In genomic region chr5:152349683-152350526, GRCh38 we compare ENCODE assay signal across 8 cellular contexts. TPM values are rescaled to one million over a fixed set of nuclear protein-coding genes. Genes with fewer than 3 reads are reported as not detected.
DNase-seq lines count a peak whose midpoint lies in the region; ATAC-seq and TF ChIP-seq lines count a peak whose summit lies in the region.

No MANE protein-coding gene starts in this region.

- TF ChIP-seq CTCF in brain microvascular endothelial cell (IDR thresholded peaks at IDR 0.05; ENCODE audit: low read depth, low read length, missing control alignments), result peak; percentile 66
- peak; percentile 84 for TF ChIP-seq CTCF in thoracic aorta (IDR thresholded peaks at IDR 0.05)
- TF ChIP-seq CTCF in omental fat pad (IDR thresholded peaks at IDR 0.05), result no peak

- peak; percentile 96 for ATAC-seq in GM19035 (IDR thresholded peaks at IDR 0.05; ENCODE audit: unreplicated experiment)
- peak; percentile 85 for ATAC-seq in HG03139 (IDR thresholded peaks at IDR 0.05; ENCODE audit: unreplicated experiment)
- ATAC-seq in thoracic aorta (ENCODE audit: insufficient number of reproducible peaks, low FRiP score, low read depth), result no peak
- ATAC-seq in omental fat pad (ENCODE audit: low FRiP score), result no peak

- H3K36me3 ChIP-seq in brain microvascular endothelial cell (replicated peaks), result no peaks in the 10 kb centered on the region
- H3K36me3 ChIP-seq in thoracic aorta, result no peaks in the 10 kb centered on the region

- in situ Hi-C loops in brain microvascular endothelial cell (cut with HindIII; ENCODE audit: low pct_ligation_motif_present, low sequenced_read_pairs), result no loop called here

- H3K9me3 ChIP-seq in thoracic aorta, result no peaks in the 10 kb centered on the region

- no peaks in the 10 kb centered on the region for H3K27me3 ChIP-seq in brain microvascular endothelial cell (replicated peaks)
- no peaks in the 10 kb centered on the region for H3K27me3 ChIP-seq in thoracic aorta (replicated peaks; ENCODE audit: insufficient read depth)

- H3K4me3 ChIP-seq in brain microvascular endothelial cell (ENCODE audit: low read depth, low read length), result no peak overlapping the region
- no peak overlapping the region for H3K4me3 ChIP-seq in thoracic aorta

- DNase-seq in DMS114 treated with DMSO at 0.1 percent for 48 hours (lab: John Stamatoyannopoulos, UW; ENCODE audit: unreplicated experiment) (peak; percentile 12), NOMO-1 treated with DMSO at 0.1 percent for 48 hours (lab: John Stamatoyannopoulos, UW; ENCODE audit: unreplicated experiment) (peak; percentile 2), brain microvascular endothelial cell (peak; percentile 14), kidney tubule cell (ENCODE audit: low spot score) (peak; percentile 35), thoracic aorta (ENCODE audit: low spot score) (no peak), omental fat pad (ENCODE audit: low spot score) (no peak)

- no peak overlapping the region for H3K27ac ChIP-seq in brain microvascular endothelial cell
- H3K27ac ChIP-seq in thoracic aorta, result no peak overlapping the region

- H3K4me1 ChIP-seq in thoracic aorta (ENCODE audit: control insufficient read depth in 1 of 2, low read depth in 2 of 2), result no peaks in the 10 kb centered on the region

RNA-seq across cellular contexts. Expression of gene NMUR2, which starts 55.2 kb away (rescaled TPM):
- total RNA-seq in thoracic aorta (not detected), omental fat pad (not detected)

Comparison
In these comparisons a context has a peak if more than half of its experiments do, and no peak if none do; other contexts are left out.
1. DNase-seq: peak in DMS114 treated with DMSO at 0.1 percent for 48 hours (single experiment), NOMO-1 treated with DMSO at 0.1 percent for 48 hours (single experiment), brain microvascular endothelial cell (single experiment) and kidney tubule cell (single experiment); none in thoracic aorta (single experiment) and omental fat pad (single experiment).
2. ATAC-seq: peak in GM19035 (single experiment) and HG03139 (single experiment); none in thoracic aorta (single experiment) and omental fat pad (single experiment).
3. CTCF ChIP-seq: peak in brain microvascular endothelial cell (single experiment) and thoracic aorta (single experiment); none in omental fat pad (0 of 3).